23 cellular contexts compared by ENCODE assay signal in the genomic region with DNA sequence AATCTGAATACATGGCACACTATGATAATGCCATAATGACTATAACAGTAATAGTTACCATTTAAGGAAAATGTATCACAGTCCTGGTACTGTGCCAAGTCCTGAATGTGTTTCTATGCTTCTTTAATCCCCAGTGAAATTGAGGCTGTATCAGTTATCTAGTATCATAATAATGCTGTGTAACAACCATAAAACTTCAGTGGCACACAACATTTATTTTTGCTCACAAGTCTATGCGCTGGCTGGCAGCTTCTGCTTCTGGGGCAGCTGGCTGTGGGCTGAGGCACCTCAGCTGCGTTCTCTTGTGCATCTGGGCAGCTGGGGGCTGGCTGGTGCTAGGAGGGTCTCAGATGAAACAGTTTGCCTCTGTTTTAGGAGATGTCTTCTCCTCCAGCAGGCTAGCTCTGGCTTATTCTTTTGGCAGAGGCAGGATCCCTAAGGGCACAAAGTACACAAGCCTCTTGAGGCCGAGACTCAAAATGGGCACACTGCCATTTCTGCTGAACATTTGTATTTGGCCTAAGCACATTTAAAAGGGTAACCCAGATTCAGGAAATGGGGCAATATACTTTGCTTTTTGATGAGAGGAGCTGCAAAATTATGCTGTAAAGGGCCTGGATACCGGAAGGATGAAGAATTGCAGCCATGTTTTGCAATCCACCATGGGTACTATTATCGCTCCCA.
"Had no signal": no experiment of that assay in that cellular context is flagged by ENCODE, and none has a peak within 500 bp of the region (broad histone marks: within the 10 kb centered on the region; RNA-seq: fewer than 3 reads in every experiment).

No MANE protein-coding gene starts in this region.

- DNase-seq: activated CD4-positive, alpha-beta T cell treated with anti-CD3 and anti-CD28 coated beads for 1 hour; activated CD4-positive, alpha-beta T cell treated with anti-CD3 and anti-CD28 coated beads, Interleukin-2, amount 50 U/mL, for 1 hour; activated T-cell treated with anti-CD3 and anti-CD28 coated beads, Interleukin-2, amount 50 U/mL, for 1 hour; adrenal gland; brain microvascular endothelial cell; central memory CD4-positive, alpha-beta T cell; dermis blood vessel endothelial cell; effector memory CD4-positive, alpha-beta T cell; gastrocnemius medialis; hypothalamus; left ventricle myocardium superior; midbrain; pancreas; psoas muscle; spleen; stimulated activated CD4-positive, alpha-beta T cell treated with anti-CD3 and anti-CD28 coated beads, Interleukin-4, amount 100 ng/mL, for 1 hour; stimulated activated naive CD4-positive, alpha-beta T cell; testis; trophoblast cell had no signal

- H3K27me3 ChIP-seq: adrenal gland, ascending aorta, brain microvascular endothelial cell, gastrocnemius medialis, pancreas, right atrium auricular region, testis had no signal

- H3K4me3 ChIP-seq: adrenal gland, ascending aorta, gastrocnemius medialis, pancreas, psoas muscle, right atrium auricular region, spleen, testis had no signal

- ATAC-seq: activated T-helper 17 cell treated with anti-CD3 and anti-CD28 coated beads, Interleukin-2, amount 50 U/mL, for 72 hours; gastrocnemius medialis; left ventricle myocardium superior; natural killer cell treated with Interleukin-12 subunit alpha and Interleukin-12 subunit beta and Interleukin-15 and Interleukin-18, amount 100 ng/mL, for 72 hours; psoas muscle had no signal

- H3K4me1 ChIP-seq: gastrocnemius medialis, pancreas, psoas muscle, spleen, testis had no signal

- H3K27ac ChIP-seq: adrenal gland, ascending aorta, brain microvascular endothelial cell, gastrocnemius medialis, pancreas, psoas muscle, right atrium auricular region, spleen, testis had no signal

- H3K9me3 ChIP-seq: adrenal gland, ascending aorta, gastrocnemius medialis, pancreas, psoas muscle, right atrium auricular region, spleen, testis had no signal

- H3K36me3 ChIP-seq: adrenal gland, ascending aorta, brain microvascular endothelial cell, gastrocnemius medialis, pancreas, right atrium auricular region, spleen had no signal
